In genomic region chr2:85037622-85038021, GRCh38 we compare ENCODE assay signal across 28 cellular contexts.
"Had no signal": no experiment of that assay in that cellular context is flagged by ENCODE, and none has a peak within 500 bp of the region (broad histone marks: within the 10 kb centered on the region; RNA-seq: fewer than 3 reads in every experiment).

No MANE protein-coding gene starts in this region.

- H3K36me3 ChIP-seq: neural progenitor cell had no signal

- H3K4me3 ChIP-seq: colonic mucosa, esophagus muscularis mucosa, gastroesophageal sphincter, heart left ventricle, hepatocyte, left lung, neural progenitor cell, smooth muscle cell, testis, tibial artery had no signal

- H3K4me3 Mint-ChIP-seq: naive thymus-derived CD4-positive, alpha-beta T cell; nephron; neural progenitor cell; stimulated activated memory B cell treated with anti-CD40 and anti-IgM and Interleukin-4, amounts not matched to agents 10 μg/mL and 1 μg/mL and 100 μg/mL, for 72 hours; type B pancreatic cell had no signal

- H2AFZ ChIP-seq: hepatocyte, neural progenitor cell, parathyroid adenoma had no signal

- H3K4me1 ChIP-seq: colonic mucosa, esophagus muscularis mucosa, foreskin keratinocyte, gastroesophageal sphincter, left lung, testis had no signal

- H3K4me1 Mint-ChIP-seq: nephron; stimulated activated memory B cell treated with anti-CD40 and anti-IgM and Interleukin-4, amounts not matched to agents 10 μg/mL and 1 μg/mL and 100 μg/mL, for 72 hours had no signal

- H3K9ac ChIP-seq: neural progenitor cell, parathyroid adenoma had no signal

- FAIRE-seq: endothelial cell of umbilical vein, kidney had no signal

- H3K27me3 ChIP-seq: colonic mucosa, esophagus muscularis mucosa, foreskin keratinocyte, gastroesophageal sphincter, heart left ventricle, hepatocyte, left lung, neural progenitor cell, testis, tibial artery had no signal

- H3K9me3 ChIP-seq: colonic mucosa, esophagus muscularis mucosa, gastroesophageal sphincter, heart left ventricle, left lung, testis, tibial artery had no signal

- H3K27ac ChIP-seq: colonic mucosa, esophagus muscularis mucosa, foreskin keratinocyte, gastroesophageal sphincter, heart left ventricle, hepatocyte, left lung, neural progenitor cell, parathyroid adenoma, testis, tibial artery had no signal

- H3K4me2 ChIP-seq: hepatocyte, neural progenitor cell, smooth muscle cell had no signal

- H3K27me3 Mint-ChIP-seq: naive thymus-derived CD4-positive, alpha-beta T cell; progenitor cell of endocrine pancreas; stimulated activated memory B cell treated with anti-CD40 and anti-IgM and Interleukin-4, amounts not matched to agents 10 μg/mL and 1 μg/mL and 100 μg/mL, for 72 hours; type B pancreatic cell had no signal

- ATAC-seq: foreskin keratinocyte; gastroesophageal sphincter; heart left ventricle; left lung; naive thymus-derived CD4-positive, alpha-beta T cell; sciatic nerve; stimulated activated memory B cell treated with anti-CD40 and anti-IgM and Interleukin-4, amounts not matched to agents 10 μg/mL and 1 μg/mL and 100 μg/mL, for 72 hours; stimulated activated naive CD8-positive, alpha-beta T cell treated with anti-CD3 and anti-CD28 coated beads, Interleukin-15, Interleukin-2, amounts not matched to agents 100 U/mL and 50 U/mL, for 24 hours had no signal

- H3K9me3 Mint-ChIP-seq: naive thymus-derived CD4-positive, alpha-beta T cell; nephron; neural progenitor cell; stimulated activated memory B cell treated with anti-CD40 and anti-IgM and Interleukin-4, amounts not matched to agents 10 μg/mL and 1 μg/mL and 100 μg/mL, for 72 hours; type B pancreatic cell had no signal

- DNase-seq: colonic mucosa; dermis blood vessel endothelial cell; effector memory CD4-positive, alpha-beta T cell; foreskin keratinocyte; heart left ventricle; kidney; left lung; mesendoderm; midbrain; naive thymus-derived CD4-positive, alpha-beta T cell; stimulated activated CD4-positive, alpha-beta T cell treated with anti-CD3 and anti-CD28 coated beads, Interleukin-12 subunit alpha, Interleukin-12 subunit beta, amount 100 ng/mL, for 4 hours; stimulated activated CD4-positive, alpha-beta T cell treated with anti-CD3 and anti-CD28 coated beads, Interleukin-2, amount 100 ng/mL, for 24 hours; stimulated activated CD4-positive, alpha-beta T cell treated with anti-CD3 and anti-CD28 coated beads, Interleukin-4, amount 100 ng/mL, for 24 hours; stimulated activated naive CD8-positive, alpha-beta T cell treated with anti-CD3 and anti-CD28 coated beads, Interleukin-15, Interleukin-2, amounts not matched to agents 100 U/mL and 50 U/mL, for 24 hours; testis; tibial artery had no signal

- H3K27ac Mint-ChIP-seq: nephron; neural progenitor cell; progenitor cell of endocrine pancreas; stimulated activated memory B cell treated with anti-CD40 and anti-IgM and Interleukin-4, amounts not matched to agents 10 μg/mL and 1 μg/mL and 100 μg/mL, for 72 hours; type B pancreatic cell had no signal
